ENCODE assay signal across 2 cellular contexts in genomic region chr18:53416985-53417384, GRCh38.
TF ChIP-seq lines count a peak whose summit lies in the region.

No MANE protein-coding gene starts in this region.

TF ChIP-seq in H1, 55 proteins besides CTCF, POLR2A, EP300 and RAD21 (continued from another document):
- TF ChIP-seq POU5F1 (IDR thresholded peaks at IDR 0.05; ENCODE audit: low read depth, low read length), result no peak
- TF ChIP-seq FOSL1 (IDR thresholded peaks at IDR 0.05; ENCODE audit: insufficient read depth, low read depth, low read length), result no peak
- TF ChIP-seq GABPA (IDR thresholded peaks at IDR 0.05; ENCODE audit: borderline replicate concordance, insufficient read depth, low read length), result no peak
- no peak for TF ChIP-seq POLR2AphosphoS5 (IDR thresholded peaks at IDR 0.05; ENCODE audit: low read depth, low read length)
- no peak for TF ChIP-seq CHD1 (IDR thresholded peaks at IDR 0.05; ENCODE audit: low read depth, low read length)
- no peak for TF ChIP-seq E2F6 (IDR thresholded peaks at IDR 0.05)
- TF ChIP-seq USF2 (IDR thresholded peaks at IDR 0.05; ENCODE audit: low read length), result no peak
- no peak for TF ChIP-seq NANOG (IDR thresholded peaks at IDR 0.05; ENCODE audit: insufficient read depth, low read depth, low read length, poor library complexity, severe bottlenecking)
- no peak for TF ChIP-seq SIRT6 (IDR thresholded peaks at IDR 0.05; ENCODE audit: low read length)
- TF ChIP-seq BRCA1 (IDR thresholded peaks at IDR 0.05; ENCODE audit: low read depth, low read length), result no peak
- no peak for TF ChIP-seq SP2 (IDR thresholded peaks at IDR 0.05; ENCODE audit: low read length)
- TF ChIP-seq CBX5 (IDR thresholded peaks at IDR 0.05; ENCODE audit: low read depth, low read length), result no peak
- TF ChIP-seq ASH2L (IDR thresholded peaks at IDR 0.05; ENCODE audit: low read length), result no peak
- no peak for TF ChIP-seq RNF2 (IDR thresholded peaks at IDR 0.05; ENCODE audit: borderline replicate concordance, low read depth, low read length, missing control alignments, poor library complexity, severe bottlenecking)
- no peak for TF ChIP-seq HDAC2 (IDR thresholded peaks at IDR 0.05; ENCODE audit: borderline replicate concordance in 1 of 2, low read depth in 2 of 2, low read length in 2 of 2)
- TF ChIP-seq JUND (IDR thresholded peaks at IDR 0.05; ENCODE audit: low read length), result no peak

TF ChIP-seq in HepG2, 621 proteins besides CTCF, POLR2A, EP300 and RAD21 (continued from another document):
- TF ChIP-seq ZNF576 (CRISPR knock-in tag; IDR thresholded peaks at IDR 0.05), result no peak
- TF ChIP-seq AKNA (CRISPR knock-in tag; IDR thresholded peaks at IDR 0.05; ENCODE audit: borderline replicate concordance), result no peak
- TF ChIP-seq NFYC (CRISPR knock-in tag; IDR thresholded peaks at IDR 0.05), result no peak
- no peak for TF ChIP-seq ZSCAN25 (CRISPR knock-in tag; IDR thresholded peaks at IDR 0.05)
- no peak for TF ChIP-seq ZSCAN22 (CRISPR knock-in tag; IDR thresholded peaks at IDR 0.05)
